In genomic region chr13:23903906-23904280, GRCh38 we compare ENCODE assay signal across 26 cellular contexts. TPM values are rescaled to one million over a fixed set of nuclear protein-coding genes. Genes with fewer than 3 reads are reported as not detected.
DNase-seq lines count a peak whose midpoint lies in the region; ATAC-seq, FAIRE-seq and TF ChIP-seq lines count a peak whose summit lies in the region.
"Had no signal": no experiment of that assay in that cellular context is flagged by ENCODE, and none has a peak within 500 bp of the region (broad histone marks: within the 10 kb centered on the region; RNA-seq: fewer than 3 reads in every experiment).

No MANE protein-coding gene starts in this region.

- H3K27ac Mint-ChIP-seq in neural progenitor cell (no peak overlapping the region), T-cell (no peak overlapping the region)
- no peak overlapping the region for H3K27ac Mint-ChIP-seq in activated naive CD4-positive, alpha-beta T cell treated with anti-CD3 and anti-CD28 coated beads, Interleukin-2, amount 50 U/mL, for 72 hours
- H3K27ac Mint-ChIP-seq: CD8-positive, alpha-beta memory T cell; IgD-negative memory B cell; type B pancreatic cell had no signal

- H3K4me1 Mint-ChIP-seq in neural progenitor cell (peaks cover 2% of the 10 kb centered on the region), T-cell (peaks cover 0 to 9% (median 7%) of the 10 kb centered on the region in 3 donors)

- H3K4me2 ChIP-seq in endothelial cell of umbilical vein (ENCODE audit: insufficient read depth, low read length) = peak overlapping the region; percentile 34
- H3K4me2 ChIP-seq in neural progenitor cell = peak overlapping the region; percentile 74
- H3K4me2 ChIP-seq: PC-9 had no signal

- no peak for TF ChIP-seq CTCF in endothelial cell of umbilical vein (IDR thresholded peaks at IDR 0.05; ENCODE audit: extremely low read depth in 1 of 2, insufficient read depth in 1 of 2, low read depth in 1 of 2, low read length in 2 of 2)
- TF ChIP-seq CTCF in neural progenitor cell (IDR thresholded peaks at IDR 0.05) = no peak

- H3K9me3 ChIP-seq in endothelial cell of umbilical vein (replicated peaks; ENCODE audit: control insufficient read depth, insufficient read depth, low read length) (no peaks in the 10 kb centered on the region), neural progenitor cell (ENCODE audit: low read depth) (no peaks in the 10 kb centered on the region)
- H3K9me3 ChIP-seq: neutrophil, right lobe of liver had no signal

- no TSS peak for BruUV-seq in endothelial cell of umbilical vein (replicated peaks; lab: Mats Ljungman, UMichigan)

- no peak overlapping the region for H3K27ac ChIP-seq in endothelial cell of umbilical vein (ENCODE audit: insufficient read depth, low read depth, low read length)
- no peak overlapping the region for H3K27ac ChIP-seq in neural progenitor cell
- H3K27ac ChIP-seq: brain microvascular endothelial cell, neutrophil, PC-9, right lobe of liver, WERI-Rb-1 had no signal

- H3K36me3 Mint-ChIP-seq in neural progenitor cell (no peaks in the 10 kb centered on the region), T-cell (no peaks in the 10 kb centered on the region)
- peaks cover 0 to 5% of the 10 kb centered on the region in 2 donors for H3K36me3 Mint-ChIP-seq in activated naive CD4-positive, alpha-beta T cell treated with anti-CD3 and anti-CD28 coated beads, Interleukin-2, amount 50 U/mL, for 72 hours
- H3K36me3 Mint-ChIP-seq: CD8-positive, alpha-beta memory T cell; IgD-negative memory B cell; type B pancreatic cell had no signal

- H3K79me2 ChIP-seq in endothelial cell of umbilical vein (ENCODE audit: control insufficient read depth, insufficient read depth, low read length) (no peaks in the 10 kb centered on the region), neural progenitor cell (ENCODE audit: low read depth) (no peaks in the 10 kb centered on the region)

- intact Hi-C loops in left cardiac atrium (cut with DNase I) (no loop called here), left ventricle myocardium superior (cut with micrococcal nuclease) (no loop called here), endothelial cell of umbilical vein (cut with micrococcal nuclease) (no loop called here)

- H3K27me3 Mint-ChIP-seq in neural progenitor cell (ENCODE audit: insufficient read depth, low read depth) (peaks cover 11% of the 10 kb centered on the region), T-cell (peaks cover 39 to 41% of the 10 kb centered on the region in 2 donors)

- no peaks in the 10 kb centered on the region for H3K9me1 ChIP-seq in endothelial cell of umbilical vein (replicated peaks; ENCODE audit: control insufficient read depth, extremely low read depth, insufficient read depth, low read length)

- peak; percentile 21 to 52 for ATAC-seq in left cardiac atrium
- ATAC-seq in left ventricle myocardium superior = no peak
- ATAC-seq in activated naive CD4-positive, alpha-beta T cell treated with anti-CD3 and anti-CD28 coated beads, Interleukin-2, amount 50 U/mL, for 72 hours = no peak
- ATAC-seq in T-cell (replicated peaks in 1 of 4) = no peak

- H3F3A ChIP-seq in neural progenitor cell (ENCODE audit: low read depth) = no peaks in the 10 kb centered on the region

- no peaks in the 10 kb centered on the region for H3K36me3 ChIP-seq in endothelial cell of umbilical vein (ENCODE audit: control insufficient read depth in 2 of 2, extremely low read depth in 1 of 2, insufficient read depth in 2 of 2, low read length in 2 of 2)
- H3K36me3 ChIP-seq in neural progenitor cell = no peaks in the 10 kb centered on the region
- H3K36me3 ChIP-seq: brain microvascular endothelial cell, neutrophil, right lobe of liver, WERI-Rb-1 had no signal

- CTCF ChIA-PET in endothelial cell of umbilical vein (lab: Charles Lee) (interaction anchor here (0.9 to 1.9 kb wide), 3 partner anchors 15 to 57 kb away, joined by 3 to 7 read pairs (median 6); partner anchors contain the start of gene MIPEP), T-cell (lab: Charles Lee) (interaction anchor here in 1 of 2 donors (0.6 kb wide), 1 partner anchor 61 kb away, joined by 3 read pairs; no protein-coding TSS in a partner anchor)

- H2AFZ ChIP-seq in endothelial cell of umbilical vein (ENCODE audit: low read depth, low read length) (peak overlapping the region; percentile 82), neural progenitor cell (replicated peaks) (peak overlapping the region; percentile 83)
- H2AFZ ChIP-seq: PC-9 had no signal

- FAIRE-seq in endothelial cell of umbilical vein (lab: Jason Lieb, UNC) = no peak
- FAIRE-seq: G401.6 had no signal

- no peaks in the 10 kb centered on the region for H3K27me3 ChIP-seq in endothelial cell of umbilical vein (ENCODE audit: control insufficient read depth in 2 of 2, insufficient read depth in 2 of 2, low read length in 2 of 2)
- peaks cover 22% of the 10 kb centered on the region for H3K27me3 ChIP-seq in neural progenitor cell
- H3K27me3 ChIP-seq: brain microvascular endothelial cell had no signal

- H3K9me3 Mint-ChIP-seq in neural progenitor cell (peaks cover 3% of the 10 kb centered on the region), T-cell (no peaks in the 10 kb centered on the region)
- no peaks in the 10 kb centered on the region for H3K9me3 Mint-ChIP-seq in activated naive CD4-positive, alpha-beta T cell treated with anti-CD3 and anti-CD28 coated beads, Interleukin-2, amount 50 U/mL, for 72 hours
- H3K9me3 Mint-ChIP-seq: CD8-positive, alpha-beta memory T cell; IgD-negative memory B cell; type B pancreatic cell had no signal

- H3K9ac ChIP-seq in endothelial cell of umbilical vein (replicated peaks; ENCODE audit: extremely low read depth, insufficient read depth, low read length) = no peak overlapping the region
- H3K9ac ChIP-seq in neural progenitor cell = no peak overlapping the region

- H3K4me3 ChIP-seq in endothelial cell of umbilical vein (replicated peaks in 1 of 3; ENCODE audit: insufficient read depth in 1 of 3, low read depth in 1 of 3, low read length in 3 of 3) (peak overlapping the region in 1 of 3 experiments; percentile 42), neural progenitor cell (peak overlapping the region; percentile 43)
- H3K4me3 ChIP-seq: PC-9, right lobe of liver had no signal

- DNase-seq in left cardiac atrium = no peak
- no peak for DNase-seq in left ventricle myocardium superior
- DNase-seq in endothelial cell of umbilical vein (ENCODE audit: low read depth, low spot score) = no peak
- peak; percentile 23 for DNase-seq in neural progenitor cell (ENCODE audit: low spot score)
- no peak for DNase-seq in LoVo (ENCODE audit: low spot score)
- DNase-seq in cerebellar nuclear complex (lab: John Stamatoyannopoulos, UW) = no peak
- DNase-seq in activated naive CD4-positive, alpha-beta T cell treated with anti-CD3 and anti-CD28 coated beads, Interleukin-2, amount 50 U/mL, for 72 hours (ENCODE audit: low spot score in 2 of 2) = no peak
- no peak for DNase-seq in T-cell
- DNase-seq: activated CD8-positive, alpha-beta memory T cell treated with anti-CD3 and anti-CD28 coated beads for 24 hours; activated gamma-delta T cell; brain microvascular endothelial cell; CD8-positive, alpha-beta memory T cell; effector CD4-positive, alpha-beta T cell; HCEC 1CT; MV-4-11; NCI-H526 treated with DMSO at 0.1 percent for 48 hours; PC-9; stimulated activated CD4-positive, alpha-beta T cell treated with anti-CD3 and anti-CD28 coated beads, Interleukin-4, amount 100 ng/mL, for 1 hour; stimulated activated CD8-positive, alpha-beta memory T cell treated with anti-CD3 and anti-CD28 coated beads, Interleukin-4, amount 100 ng/mL, for 48 hours; SW 1271; WERI-Rb-1 had no signal

- POLR2A ChIA-PET in endothelial cell of umbilical vein (lab: Charles Lee) = no interaction called here
- POLR2A ChIA-PET in T-cell (lab: Charles Lee) = no interaction called here

- H3K4me3 Mint-ChIP-seq in neural progenitor cell (no peak overlapping the region), T-cell (peak overlapping the region in 1 of 3 donors; percentile 55)
- H3K4me3 Mint-ChIP-seq: type B pancreatic cell had no signal

- no peak for TF ChIP-seq POLR2A in endothelial cell of umbilical vein (IDR thresholded peaks at IDR 0.05; ENCODE audit: low read depth, low read length)

- H3K4me1 ChIP-seq in endothelial cell of umbilical vein (ENCODE audit: control insufficient read depth, extremely low read depth, insufficient read depth, low read length) = peaks cover 20% of the 10 kb centered on the region
- no peaks in the 10 kb centered on the region for H3K4me1 ChIP-seq in neural progenitor cell

- H4K20me1 ChIP-seq in endothelial cell of umbilical vein (replicated peaks; ENCODE audit: control insufficient read depth, extremely low read depth, insufficient read depth, low read length) = no peaks in the 10 kb centered on the region
- H4K20me1 ChIP-seq in neural progenitor cell (ENCODE audit: low read depth) = no peaks in the 10 kb centered on the region

- dilution Hi-C loops in endothelial cell of umbilical vein (cut with MboI; ENCODE audit: extremely low pct_ligation_motif_present, low sequenced_read_pairs) = no loop called here

RNA-seq across cellular contexts. Expression of gene C1QTNF9B, which starts 6.6 kb away (rescaled TPM):
- total RNA-seq in left cardiac atrium = 1 to 10 TPM in 1 of 2 donors, not detected in 1; 1.3 TPM
- 4.1 TPM for total RNA-seq in left ventricle myocardium superior
- total RNA-seq in endothelial cell of umbilical vein = not detected in 2 replicates
- polyA plus RNA-seq in endothelial cell of umbilical vein = 0.06 TPM in 1 of 2 replicates, not detected in the other
- polyA plus RNA-seq in endothelial cell of umbilical vein (2011; cell fraction: cytosol; rRNA removed) = not detected in 2 replicates
- polyA plus RNA-seq in endothelial cell of umbilical vein (2011; cell fraction: nucleus; rRNA removed) = not detected in 2 replicates
- 0.11 and 0.20 TPM in 2 replicates for polyA plus RNA-seq in endothelial cell of umbilical vein (2012)
- not detected in 2 replicates for polyA minus RNA-seq in endothelial cell of umbilical vein
- not detected for polyA minus RNA-seq in endothelial cell of umbilical vein (2011; cell fraction: cytosol; rRNA and poly(A)+ RNA removed)
- polyA minus RNA-seq in endothelial cell of umbilical vein (2011; cell fraction: nucleus; rRNA and poly(A)+ RNA removed) = not detected in 2 replicates
- total RNA-seq in neural progenitor cell (ENCODE audit: low replicate concordance) = not detected in 2 replicates
- total RNA-seq in activated naive CD4-positive, alpha-beta T cell treated with anti-CD3 and anti-CD28 coated beads, Interleukin-2, amount 50 U/mL, for 72 hours = not detected
- not detected for total RNA-seq in T-cell
- total RNA-seq: CD8-positive, alpha-beta memory T cell; PC-9 had no signal
- polyA plus RNA-seq: CD8-positive, alpha-beta memory T cell; IgD-negative memory B cell had no signal

RNA-seq across cellular contexts. Expression of gene MIPEP, which starts 14.7 kb away (rescaled TPM):
- 10 to 100 TPM; 46.0 to 64.6 TPM for total RNA-seq in left cardiac atrium
- 48.9 TPM for total RNA-seq in left ventricle myocardium superior
- total RNA-seq in endothelial cell of umbilical vein = 16.2 and 19.2 TPM in 2 replicates
- 9.9 and 12.4 TPM in 2 replicates for polyA plus RNA-seq in endothelial cell of umbilical vein
- 10.1 and 15.6 TPM in 2 replicates for polyA plus RNA-seq in endothelial cell of umbilical vein (2011; cell fraction: cytosol; rRNA removed)
- 15.1 and 18.4 TPM in 2 replicates for polyA plus RNA-seq in endothelial cell of umbilical vein (2011; cell fraction: nucleus; rRNA removed)
- 25.0 and 32.5 TPM in 2 replicates for polyA plus RNA-seq in endothelial cell of umbilical vein (2012)
- polyA minus RNA-seq in endothelial cell of umbilical vein = 11.5 and 25.0 TPM in 2 replicates
- polyA minus RNA-seq in endothelial cell of umbilical vein (2011; cell fraction: cytosol; rRNA and poly(A)+ RNA removed) = 7.8 TPM
- 9.9 and 10.3 TPM in 2 replicates for polyA minus RNA-seq in endothelial cell of umbilical vein (2011; cell fraction: nucleus; rRNA and poly(A)+ RNA removed)
- 19.5 and 22.8 TPM in 2 replicates for total RNA-seq in neural progenitor cell (ENCODE audit: low replicate concordance)
- 10 to 100 TPM in 1 of 2 donors, 1 to 10 TPM in 1; 4.2 to 17.1 TPM for total RNA-seq in activated naive CD4-positive, alpha-beta T cell treated with anti-CD3 and anti-CD28 coated beads, Interleukin-2, amount 50 U/mL, for 72 hours
- total RNA-seq in T-cell = 10 to 100 TPM in 4 of 5 donors, 1 to 10 TPM in 1; 6.3 to 13.8 (median 12.3) TPM

Comparison
In these comparisons a context has a peak if more than half of its experiments do, and no peak if none do; other contexts are left out.
1. ATAC-seq: peak in left cardiac atrium (2 of 2); none in left ventricle myocardium superior (single experiment), activated naive CD4-positive, alpha-beta T cell treated with anti-CD3 and anti-CD28 coated beads, Interleukin-2, amount 50 U/mL, for 72 hours (0 of 2) and T-cell (0 of 4).